8 cellular contexts compared by ENCODE assay signal in genomic region chr11:134223066-134223465, GRCh38. TPM values are rescaled to one million over a fixed set of nuclear protein-coding genes. Genes with fewer than 3 reads are reported as not detected.
DNase-seq lines count a peak whose midpoint lies in the region; ATAC-seq and TF ChIP-seq lines count a peak whose summit lies in the region.

No MANE protein-coding gene starts in this region.

- peaks cover 73% of the 10 kb centered on the region for H3K4me1 Mint-ChIP-seq in activated naive CD4-positive, alpha-beta T cell treated with anti-CD3 and anti-CD28 coated beads, Interleukin-2, amount 10 ng/mL, durations not matched to agents 7 days and 5 days
- peaks cover 59% of the 10 kb centered on the region for H3K4me1 Mint-ChIP-seq in activated CD8-positive, alpha-beta T cell treated with anti-CD3 and anti-CD28 coated beads for 36 hours (ENCODE audit: low read depth)

- no peaks in the 10 kb centered on the region for H3K36me3 ChIP-seq in kidney epithelial cell (ENCODE audit: control insufficient read depth, insufficient read depth, low read length)
- peaks cover 0 to 17% (median 7%) of the 10 kb centered on the region in 3 donors for H3K36me3 ChIP-seq in tibial artery

- H3K27ac ChIP-seq in tibial artery, result no peak overlapping the region

- peak overlapping the region; percentile 95 for H3K4me3 Mint-ChIP-seq in activated naive CD4-positive, alpha-beta T cell treated with anti-CD3 and anti-CD28 coated beads, Interleukin-2, amount 10 ng/mL, durations not matched to agents 7 days and 5 days
- H3K4me3 Mint-ChIP-seq in activated CD8-positive, alpha-beta T cell treated with anti-CD3 and anti-CD28 coated beads for 36 hours, result peak overlapping the region; percentile 93

- H3K9me3 ChIP-seq in tibial artery, result no peaks in the 10 kb centered on the region

- DNase-seq in activated naive CD4-positive, alpha-beta T cell treated with anti-CD3 and anti-CD28 coated beads, Interleukin-2, amount 10 ng/mL, durations not matched to agents 7 days and 5 days, result peak; percentile 45
- DNase-seq in activated naive CD4-positive, alpha-beta T cell treated with Interleukin-2 at 50 U/mL for 16 hours, result no peak
- DNase-seq in activated CD8-positive, alpha-beta T cell treated with anti-CD3 and anti-CD28 coated beads for 36 hours, result peak; percentile 41
- DNase-seq in kidney epithelial cell (ENCODE audit: low read depth) (no peak), tibial artery (no peak), HPDE6-E6E7 (ENCODE audit: extremely low spot score) (no peak), left lobe of liver (ENCODE audit: low spot score) (no peak)

- no peak for TF ChIP-seq CTCF in activated CD8-positive, alpha-beta T cell treated with anti-CD3 and anti-CD28 coated beads for 36 hours (IDR thresholded peaks at IDR 0.05)
- TF ChIP-seq CTCF in kidney epithelial cell (IDR thresholded peaks at IDR 0.05; ENCODE audit: insufficient read depth, low read length, poor library complexity, severe bottlenecking), result no peak
- TF ChIP-seq CTCF in tibial artery (IDR thresholded peaks at IDR 0.05), result no peak

- no peaks in the 10 kb centered on the region for H3K27me3 Mint-ChIP-seq in activated naive CD4-positive, alpha-beta T cell treated with anti-CD3 and anti-CD28 coated beads, Interleukin-2, amount 10 ng/mL, durations not matched to agents 7 days and 5 days
- no peaks in the 10 kb centered on the region for H3K27me3 Mint-ChIP-seq in activated CD8-positive, alpha-beta T cell treated with anti-CD3 and anti-CD28 coated beads for 36 hours

- H3K27me3 ChIP-seq in kidney epithelial cell (ENCODE audit: control insufficient read depth, insufficient read depth, low read length), result no peaks in the 10 kb centered on the region
- H3K27me3 ChIP-seq in tibial artery, result no peaks in the 10 kb centered on the region

- peaks cover 0 to 36% (median 28%) of the 10 kb centered on the region in 4 donors for H3K4me1 ChIP-seq in tibial artery

- no peak for ATAC-seq in activated CD8-positive, alpha-beta T cell treated with anti-CD3 and anti-CD28 coated beads for 36 hours
- no peak for ATAC-seq in HG02759 (IDR thresholded peaks at IDR 0.05; ENCODE audit: unreplicated experiment)
- ATAC-seq in left lobe of liver, result no peak

- peak overlapping the region; percentile 73 for H3K4me3 ChIP-seq in kidney epithelial cell (ENCODE audit: low read depth, low read length)
- peak overlapping the region; percentile 74 to 86 for H3K4me3 ChIP-seq in tibial artery

- intact Hi-C loops in activated CD8-positive, alpha-beta T cell treated with anti-CD3 and anti-CD28 coated beads for 36 hours (cut with micrococcal nuclease), result loop anchor here (10.0 kb wide), 1 partner anchor 278 kb away; no protein-coding TSS in a partner anchor
- intact Hi-C loops in tibial artery (cut with DNase I; ENCODE audit: low total_unique reads), result no loop called here

- no peaks in the 10 kb centered on the region for H3K9me3 Mint-ChIP-seq in activated naive CD4-positive, alpha-beta T cell treated with anti-CD3 and anti-CD28 coated beads, Interleukin-2, amount 10 ng/mL, durations not matched to agents 7 days and 5 days
- no peaks in the 10 kb centered on the region for H3K9me3 Mint-ChIP-seq in activated CD8-positive, alpha-beta T cell treated with anti-CD3 and anti-CD28 coated beads for 36 hours

- H3K36me3 Mint-ChIP-seq in activated naive CD4-positive, alpha-beta T cell treated with anti-CD3 and anti-CD28 coated beads, Interleukin-2, amount 10 ng/mL, durations not matched to agents 7 days and 5 days, result peaks cover 43% of the 10 kb centered on the region
- peaks cover 40% of the 10 kb centered on the region for H3K36me3 Mint-ChIP-seq in activated CD8-positive, alpha-beta T cell treated with anti-CD3 and anti-CD28 coated beads for 36 hours (ENCODE audit: low read depth)

- CTCF ChIA-PET in activated naive CD4-positive, alpha-beta T cell treated with anti-CD3 and anti-CD28 coated beads, Interleukin-2, amount 10 ng/mL, durations not matched to agents 7 days and 5 days (lab: Charles Lee), result interaction anchor here (1.4 to 2.8 kb wide), 2 partner anchors 21 to 39 kb away, joined by 3 to 11 read pairs; no protein-coding TSS in a partner anchor
- CTCF ChIA-PET in activated CD8-positive, alpha-beta T cell treated with anti-CD3 and anti-CD28 coated beads for 36 hours (lab: Charles Lee), result interaction anchor here (0.7 to 1.6 kb wide), 2 partner anchors 16 to 21 kb away, joined by 3 to 7 read pairs; no protein-coding TSS in a partner anchor

- POLR2A ChIA-PET in activated CD8-positive, alpha-beta T cell treated with anti-CD3 and anti-CD28 coated beads for 36 hours (lab: Charles Lee), result interaction anchor here (1.2 to 5.3 kb wide), 2 partner anchors 23 to 54 kb away, joined by 3 to 28 read pairs; partner anchors contain the start of gene GLB1L3

- peak overlapping the region; percentile 88 for H3K27ac Mint-ChIP-seq in activated naive CD4-positive, alpha-beta T cell treated with anti-CD3 and anti-CD28 coated beads, Interleukin-2, amount 10 ng/mL, durations not matched to agents 7 days and 5 days
- peak overlapping the region; percentile 96 for H3K27ac Mint-ChIP-seq in activated CD8-positive, alpha-beta T cell treated with anti-CD3 and anti-CD28 coated beads for 36 hours

RNA-seq across cellular contexts. Expression of gene NCAPD3, which starts 0.7 kb away (rescaled TPM):
- 100 to 1,000 TPM in 1 of 2 experiments, 10 to 100 TPM in 1; 98.4 to 102 TPM for total RNA-seq in activated CD8-positive, alpha-beta T cell treated with anti-CD3 and anti-CD28 coated beads for 36 hours
- total RNA-seq in kidney epithelial cell (9.7 and 18.6 TPM in 2 replicates), left lobe of liver (21.7 TPM)

RNA-seq across cellular contexts. Expression of gene VPS26B, which starts 1.4 kb away (rescaled TPM):
- total RNA-seq in activated CD8-positive, alpha-beta T cell treated with anti-CD3 and anti-CD28 coated beads for 36 hours, result 10 to 100 TPM; 35.6 TPM
- total RNA-seq in kidney epithelial cell, result 26.9 and 28.6 TPM in 2 replicates
- 36.4 TPM for total RNA-seq in left lobe of liver

RNA-seq across cellular contexts. Expression of gene THYN1, which starts 30.1 kb away (rescaled TPM):
- 10 to 100 TPM; 70.1 to 75.3 TPM for total RNA-seq in activated CD8-positive, alpha-beta T cell treated with anti-CD3 and anti-CD28 coated beads for 36 hours
- total RNA-seq in kidney epithelial cell (77.1 and 89.4 TPM in 2 replicates), left lobe of liver (21.1 TPM)

RNA-seq across cellular contexts. Expression of gene ACAD8, which starts 30.3 kb away (rescaled TPM):
- total RNA-seq in activated CD8-positive, alpha-beta T cell treated with anti-CD3 and anti-CD28 coated beads for 36 hours, result 10 to 100 TPM; 13.1 to 13.8 TPM
- total RNA-seq in kidney epithelial cell, result 20.0 and 20.4 TPM in 2 replicates
- total RNA-seq in left lobe of liver, result 25.7 TPM

RNA-seq across cellular contexts. Expression of gene GLB1L3, which starts 53.1 kb away (rescaled TPM):
- total RNA-seq in activated CD8-positive, alpha-beta T cell treated with anti-CD3 and anti-CD28 coated beads for 36 hours, result 10 to 100 TPM; 11.2 to 11.9 TPM
- total RNA-seq in kidney epithelial cell (0.75 and 1.2 TPM in 2 replicates), left lobe of liver (0.10 TPM)

Comparison
In these comparisons a context has a peak if more than half of its experiments do, and no peak if none do; other contexts are left out.
1. DNase-seq: peak in activated naive CD4-positive, alpha-beta T cell treated with anti-CD3 and anti-CD28 coated beads, Interleukin-2, amount 10 ng/mL, durations not matched to agents 7 days and 5 days (single experiment) and activated CD8-positive, alpha-beta T cell treated with anti-CD3 and anti-CD28 coated beads for 36 hours (single experiment); none in activated naive CD4-positive, alpha-beta T cell treated with Interleukin-2 at 50 U/mL for 16 hours (single experiment), kidney epithelial cell (single experiment), tibial artery (0 of 2), HPDE6-E6E7 (single experiment) and left lobe of liver (single experiment).